ENCODE assay signal across 1 cellular context in genomic region chr6:36840471-36841461, GRCh38.
TF ChIP-seq lines count a peak whose summit lies in the region.

No MANE protein-coding gene starts in this region.

TF ChIP-seq in endothelial cell of umbilical vein, 7 proteins besides CTCF, POLR2A, EP300 and RAD21:
- TF ChIP-seq MYC (IDR thresholded peaks at IDR 0.05; ENCODE audit: low read depth, low read length): no peak
- no peak for TF ChIP-seq GATA2 (IDR thresholded peaks at IDR 0.05; ENCODE audit: insufficient read depth, insufficient read length, low read depth, low read length)
- TF ChIP-seq JUN (IDR thresholded peaks at IDR 0.05; ENCODE audit: borderline replicate concordance, insufficient read depth, insufficient read length, low read depth): no peak
- TF ChIP-seq FOS (IDR thresholded peaks at IDR 0.05; ENCODE audit: borderline replicate concordance, insufficient read depth, low read length): no peak
- TF ChIP-seq EZH2 (IDR thresholded peaks at IDR 0.05; ENCODE audit: borderline replicate concordance, low read depth, low read length, severe bottlenecking): no peak
- TF ChIP-seq POLR2AphosphoS5 (IDR thresholded peaks at IDR 0.05; ENCODE audit: insufficient read depth, low read depth, low read length): no peak
- no peak for TF ChIP-seq MAX (IDR thresholded peaks at IDR 0.05; ENCODE audit: insufficient read depth, insufficient read length)
